ENCODE assay signal across 20 cellular contexts in genomic region chr15:39471791-39472190, GRCh38.
DNase-seq lines count a peak whose midpoint lies in the region; ATAC-seq and TF ChIP-seq lines count a peak whose summit lies in the region.
"Had no signal": no experiment of that assay in that cellular context is flagged by ENCODE, and none has a peak within 500 bp of the region (broad histone marks: within the 10 kb centered on the region; RNA-seq: fewer than 3 reads in every experiment).

No MANE protein-coding gene starts in this region.

- no peak overlapping the region for H3K4me3 Mint-ChIP-seq in nephron
- H3K4me3 Mint-ChIP-seq: activated CD4-positive, alpha-beta T cell treated with anti-CD3 and anti-CD28 coated beads for 36 hours; CD8-positive, alpha-beta T cell; T-cell had no signal

- TF ChIP-seq POLR2A in upper lobe of left lung (IDR thresholded peaks at IDR 0.05) = no peak

- H3K79me2 ChIP-seq in fibroblast of lung (ENCODE audit: control insufficient read depth, insufficient read depth, low read length) = no peaks in the 10 kb centered on the region

- H3K4me2 ChIP-seq in fibroblast of lung (ENCODE audit: extremely low read depth, insufficient read depth, low read length) = no peak overlapping the region
- H3K4me2 ChIP-seq: KMS-11 had no signal

- H3K27ac ChIP-seq in ascending aorta (peak overlapping the region; percentile 65 to 69), fibroblast of lung (ENCODE audit: insufficient read depth, low read length) (peak overlapping the region; percentile 73), upper lobe of left lung (peak overlapping the region; percentile 52 to 74 (median 60))
- H3K27ac ChIP-seq: foreskin keratinocyte, KMS-11 had no signal

- H3K9me3 ChIP-seq in ascending aorta (no peaks in the 10 kb centered on the region), fibroblast of lung (ENCODE audit: control insufficient read depth, insufficient read depth, low read depth, low read length) (no peaks in the 10 kb centered on the region), upper lobe of left lung (no peaks in the 10 kb centered on the region)

- no peaks in the 10 kb centered on the region for H3K27me3 Mint-ChIP-seq in nephron (ENCODE audit: low read depth)

- no peaks in the 10 kb centered on the region for H4K20me1 ChIP-seq in fibroblast of lung (ENCODE audit: control insufficient read depth, extremely low read depth, insufficient read depth, low read length)

- H3K4me1 Mint-ChIP-seq in nephron = peaks cover 45% of the 10 kb centered on the region
- H3K4me1 Mint-ChIP-seq: activated CD4-positive, alpha-beta T cell treated with anti-CD3 and anti-CD28 coated beads for 36 hours; T-cell had no signal

- H3K4me1 ChIP-seq in ascending aorta (no peaks in the 10 kb centered on the region), fibroblast of lung (ENCODE audit: control insufficient read depth, extremely low read depth, insufficient read depth, low read length) (peaks cover 9% of the 10 kb centered on the region), upper lobe of left lung (peaks cover 3 to 15% (median 10%) of the 10 kb centered on the region in 4 donors)
- H3K4me1 ChIP-seq: foreskin keratinocyte had no signal

- WGBS in upper lobe of left lung, 2 donors = 84 to 100% methylated on average over 1 of the region's 1 CpG

- H3K27ac Mint-ChIP-seq in nephron = peak overlapping the region; percentile 93 to 97 (median 94)
- H3K27ac Mint-ChIP-seq: activated CD4-positive, alpha-beta T cell treated with anti-CD3 and anti-CD28 coated beads for 36 hours; CD8-positive, alpha-beta T cell; T-cell had no signal

- H3K9me3 Mint-ChIP-seq in nephron = peaks cover 5% of the 10 kb centered on the region
- H3K9me3 Mint-ChIP-seq: CD8-positive, alpha-beta T cell; T-cell had no signal

- no peaks in the 10 kb centered on the region for H3K36me3 ChIP-seq in ascending aorta
- H3K36me3 ChIP-seq in fibroblast of lung (ENCODE audit: control insufficient read depth, insufficient read depth, low read length) = no peaks in the 10 kb centered on the region
- no peaks in the 10 kb centered on the region for H3K36me3 ChIP-seq in upper lobe of left lung

- no peak overlapping the region for H3K4me3 ChIP-seq in ascending aorta
- H3K4me3 ChIP-seq in fibroblast of lung (replicated peaks in 1 of 4; ENCODE audit: control extremely low read depth in 1 of 4, insufficient read depth in 1 of 4, low read depth in 3 of 4, low read length in 4 of 4) = no peak overlapping the region
- no peak overlapping the region for H3K4me3 ChIP-seq in upper lobe of left lung
- H3K4me3 ChIP-seq: GM12878 had no signal

- H2AFZ ChIP-seq in fibroblast of lung (ENCODE audit: low read length) = no peak overlapping the region

- no peak for DNase-seq in ascending aorta (ENCODE audit: low spot score in 2 of 2)
- DNase-seq in fibroblast of lung (ENCODE audit: low read depth in 2 of 2) = peak; percentile 19 to 25
- DNase-seq in upper lobe of left lung = no peak
- DNase-seq in KBM-7 = no peak
- DNase-seq: activated CD4-positive, alpha-beta T cell treated with anti-CD3 and anti-CD28 coated beads for 36 hours; activated naive CD4-positive, alpha-beta T cell treated with anti-CD3 and anti-CD28 coated beads, Interleukin-2, amount 50 U/mL, for 16 hours; CD8-positive, alpha-beta T cell; DMS53; foreskin keratinocyte; NCI-H1930; NCI-H2227 treated with DMSO at 0.1 percent for 48 hours; NCI-H82; OCI-M1; SHP77 treated with DMSO at 0.1 percent for 48 hours; T-cell had no signal

- H3K27me3 ChIP-seq in ascending aorta (no peaks in the 10 kb centered on the region), fibroblast of lung (ENCODE audit: control insufficient read depth, insufficient read depth, low read length) (no peaks in the 10 kb centered on the region), upper lobe of left lung (no peaks in the 10 kb centered on the region)
- H3K27me3 ChIP-seq: foreskin keratinocyte had no signal

- in situ Hi-C loops in KBM-7 (cut with MboI; ENCODE audit: low pct_unique_long_range_greater_than_20kb, low sequenced_read_pairs) = no loop called here

- TF ChIP-seq CTCF in ascending aorta (IDR thresholded peaks at IDR 0.05) (no peak), fibroblast of lung (conservative IDR thresholded peaks at IDR 0.05 in 1 of 2, IDR thresholded peaks at IDR 0.05 in 1 of 2; ENCODE audit: low read depth in 1 of 2, low read length in 2 of 2) (no peak), nephron (IDR thresholded peaks at IDR 0.05; ENCODE audit: unreplicated experiment in 3 of 3) (no peak), upper lobe of left lung (IDR thresholded peaks at IDR 0.05) (no peak)

- no peak overlapping the region for H3K9ac ChIP-seq in fibroblast of lung (ENCODE audit: insufficient read depth, low read length)
- H3K9ac ChIP-seq: KMS-11 had no signal

- intact Hi-C loops in ascending aorta (cut with DNase I) = no loop called here

- no peak for TF ChIP-seq EP300 in upper lobe of left lung (IDR thresholded peaks at IDR 0.05)

- H3K36me3 Mint-ChIP-seq in nephron (ENCODE audit: low read depth) = no peaks in the 10 kb centered on the region
- H3K36me3 Mint-ChIP-seq: CD8-positive, alpha-beta T cell; T-cell had no signal

- ATAC-seq in upper lobe of left lung (ENCODE audit: low FRiP score in 2 of 2) (no peak), HG02970 (IDR thresholded peaks at IDR 0.05; ENCODE audit: low FRiP score, unreplicated experiment) (no peak), GM21381 (IDR thresholded peaks at IDR 0.05; ENCODE audit: unreplicated experiment) (no peak)
- ATAC-seq: activated CD4-positive, alpha-beta T cell treated with anti-CD3 and anti-CD28 coated beads for 36 hours; CD8-positive, alpha-beta T cell; foreskin keratinocyte; GM12878; T-cell had no signal

Comparison
In these comparisons a context has a peak if more than half of its experiments do, and no peak if none do; other contexts are left out.
1. DNase-seq: peak in fibroblast of lung (2 of 2); none in ascending aorta (0 of 2), upper lobe of left lung (0 of 2) and KBM-7 (single experiment).
2. Peak in every context shown above with its lines, with median percentiles within 50 percentile points of each other: H3K27ac ChIP-seq.